ENCODE assay signal across 11 cellular contexts in genomic region chr2:196182439-196183171, GRCh38. TPM values are rescaled to one million over a fixed set of nuclear protein-coding genes. Genes with fewer than 3 reads are reported as not detected.
DNase-seq lines count a peak whose midpoint lies in the region; ATAC-seq and TF ChIP-seq lines count a peak whose summit lies in the region.
"Had no signal": no experiment of that assay in that cellular context is flagged by ENCODE, and none has a peak within 500 bp of the region (broad histone marks: within the 10 kb centered on the region; RNA-seq: fewer than 3 reads in every experiment).

No MANE protein-coding gene starts in this region.

- H3K27me3 Mint-ChIP-seq in nephron progenitor cell (ENCODE audit: low read depth, poor library complexity): peaks cover 6% of the 10 kb centered on the region

- H3K9me3 ChIP-seq in mucosa of descending colon: no peaks in the 10 kb centered on the region

- H3K36me3 Mint-ChIP-seq in nephron progenitor cell (ENCODE audit: low read depth): no peaks in the 10 kb centered on the region

- no peaks in the 10 kb centered on the region for H3K4me1 Mint-ChIP-seq in nephron progenitor cell

- H3K36me3 ChIP-seq in mucosa of descending colon (ENCODE audit: low read depth): no peaks in the 10 kb centered on the region

- no peak overlapping the region for H3K4me3 Mint-ChIP-seq in nephron progenitor cell

- no peak overlapping the region for H3K4me3 ChIP-seq in mucosa of descending colon

- TF ChIP-seq CTCF in mucosa of descending colon (IDR thresholded peaks at IDR 0.05): no peak
- no peak for TF ChIP-seq CTCF in nephron progenitor cell (IDR thresholded peaks at IDR 0.05)

- no peaks in the 10 kb centered on the region for H3K4me1 ChIP-seq in mucosa of descending colon (ENCODE audit: low read depth)
- H3K4me1 ChIP-seq: parathyroid adenoma had no signal

- DNase-seq in KG1 (lab: John Stamatoyannopoulos, UW) (peak; percentile 35), mucosa of descending colon (no peak), nephron progenitor cell (no peak), COLO668 (lab: John Stamatoyannopoulos, UW; ENCODE audit: unreplicated experiment) (no peak)
- no peak for DNase-seq in activated effector memory CD4-positive, alpha-beta T cell treated with Interleukin-2 at 50 U/mL for 16 hours
- no peak for DNase-seq in activated effector memory CD4-positive, alpha-beta T cell treated with anti-CD3 and anti-CD28 coated beads, Interleukin-2, amount 50 U/mL, for 16 hours
- DNase-seq: HCEC 1CT, T1000 had no signal

- ATAC-seq in GM18858 (IDR thresholded peaks at IDR 0.05; ENCODE audit: unreplicated experiment) (peak; percentile 89), GM21825 (IDR thresholded peaks at IDR 0.05; ENCODE audit: unreplicated experiment) (peak; percentile 93), mucosa of descending colon (peak; percentile 28)

- intact Hi-C loops in mucosa of descending colon (cut with DNase I, micrococcal nuclease): no loop called here

- no peak overlapping the region for H3K27ac Mint-ChIP-seq in nephron progenitor cell

- H3K9me3 Mint-ChIP-seq in nephron progenitor cell: no peaks in the 10 kb centered on the region

RNA-seq across cellular contexts. Expression of gene STK17B, which starts 11.2 kb away (rescaled TPM):
- total RNA-seq in mucosa of descending colon: 10 to 100 TPM; 30.3 to 55.7 (median 55.1) TPM

Comparison
In these comparisons a context has a peak if more than half of its experiments do, and no peak if none do; other contexts are left out.
1. ATAC-seq: peak in every context shown above with its lines; median percentile 93 in GM21825; 89 in GM18858; 28 in mucosa of descending colon.